In the genomic region with DNA sequence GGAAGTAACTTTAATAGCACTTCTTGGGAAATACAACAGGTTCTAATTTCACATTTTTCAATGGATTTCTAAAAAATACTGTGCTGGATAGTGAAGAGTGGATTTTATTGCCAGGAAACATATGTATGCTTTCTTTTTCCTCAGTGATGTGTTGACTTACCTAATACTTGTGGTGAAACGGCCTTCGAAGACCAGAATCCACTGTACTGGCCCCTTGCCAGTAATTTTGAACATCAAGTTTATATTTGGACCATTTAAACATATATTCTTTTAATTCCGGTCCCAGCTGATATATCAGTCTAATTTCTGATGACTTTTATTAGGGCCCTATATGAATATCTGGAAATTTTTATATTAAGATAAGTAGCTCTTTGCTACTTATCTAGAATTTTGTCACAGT, we compare ENCODE assay signal across 14 cellular contexts. TPM values are rescaled to one million over a fixed set of nuclear protein-coding genes. Genes with fewer than 3 reads are reported as not detected.
DNase-seq lines count a peak whose midpoint lies in the region; ATAC-seq and TF ChIP-seq lines count a peak whose summit lies in the region.
"Had no signal": no experiment of that assay in that cellular context is flagged by ENCODE, and none has a peak within 500 bp of the region (broad histone marks: within the 10 kb centered on the region; RNA-seq: fewer than 3 reads in every experiment).

No MANE protein-coding gene starts in this region.

- ATAC-seq in Right ventricle myocardium inferior, result no peak

- no peaks in the 10 kb centered on the region for H3K27me3 ChIP-seq in left ventricle myocardium inferior (ENCODE audit: low read depth)
- peaks cover 5% of the 10 kb centered on the region for H3K27me3 ChIP-seq in effector memory CD4-positive, alpha-beta T cell (replicated peaks; ENCODE audit: control insufficient read depth, insufficient read depth, low read length, poor library complexity, severe bottlenecking)

- H3K4me3 Mint-ChIP-seq in type B pancreatic cell, result peak overlapping the region; percentile 34
- H3K4me3 Mint-ChIP-seq: activated CD4-positive, alpha-beta memory T cell treated with anti-CD3 and anti-CD28 coated beads for 36 hours had no signal

- peaks cover 9% of the 10 kb centered on the region for H3K36me3 ChIP-seq in left ventricle myocardium inferior
- H3K36me3 ChIP-seq in effector memory CD4-positive, alpha-beta T cell (ENCODE audit: control insufficient read depth, insufficient read depth, low read length), result no peaks in the 10 kb centered on the region
- H3K36me3 ChIP-seq: neural progenitor cell had no signal

- peaks cover 10% of the 10 kb centered on the region for H3K4me1 Mint-ChIP-seq in type B pancreatic cell (ENCODE audit: unreplicated experiment)

- H3K9me3 ChIP-seq in left ventricle myocardium inferior (replicated peaks), result no peaks in the 10 kb centered on the region
- H3K9me3 ChIP-seq in effector memory CD4-positive, alpha-beta T cell (ENCODE audit: control insufficient read depth, low read length), result no peaks in the 10 kb centered on the region

- H3K27ac ChIP-seq in left ventricle myocardium inferior (replicated peaks), result no peak overlapping the region
- no peak overlapping the region for H3K27ac ChIP-seq in effector memory CD4-positive, alpha-beta T cell (ENCODE audit: insufficient read depth, low read length, poor library complexity, severe bottlenecking)
- H3K27ac ChIP-seq: neural progenitor cell had no signal

- TF ChIP-seq CTCF in left ventricle myocardium inferior (IDR thresholded peaks at IDR 0.05; ENCODE audit: borderline replicate concordance), result no peak
- no peak for TF ChIP-seq CTCF in type B pancreatic cell (conservative IDR thresholded peaks at IDR 0.05)

- H3K27me3 Mint-ChIP-seq in type B pancreatic cell, result peaks cover 36% of the 10 kb centered on the region

- DNase-seq in left ventricle myocardium inferior (no peak), Right ventricle myocardium inferior (ENCODE audit: missing footprints) (no peak), amniotic epithelial cell (ENCODE audit: low read depth) (peak; percentile 64), glomerular visceral epithelial cell (ENCODE audit: extremely low spot score) (peak; percentile 9), type B pancreatic cell (ENCODE audit: extremely low spot score, unreplicated experiment) (no peak), NCI-H1105 (lab: John Stamatoyannopoulos, UW) (no peak), NCI-H2029 (lab: John Stamatoyannopoulos, UW) (no peak)
- no peak for DNase-seq in effector memory CD4-positive, alpha-beta T cell
- DNase-seq: activated CD4-positive, alpha-beta memory T cell treated with anti-CD3 and anti-CD28 coated beads for 36 hours; activated effector memory CD4-positive, alpha-beta T cell treated with Interleukin-2 at 50 U/mL for 16 hours; central memory CD4-positive, alpha-beta T cell had no signal

- H3K4me1 ChIP-seq in left ventricle myocardium inferior, result peaks cover 70% of the 10 kb centered on the region
- H3K4me1 ChIP-seq in effector memory CD4-positive, alpha-beta T cell (ENCODE audit: control insufficient read depth, insufficient read depth, low read length, poor library complexity, severe bottlenecking), result peaks cover 9% of the 10 kb centered on the region
- H3K4me1 ChIP-seq: neural progenitor cell had no signal

- intact Hi-C loops in left ventricle myocardium inferior (cut with micrococcal nuclease) (no loop called here), Right ventricle myocardium inferior (cut with DNase I) (no loop called here)

- peak overlapping the region; percentile 94 for H3K4me3 ChIP-seq in left ventricle myocardium inferior
- no peak overlapping the region for H3K4me3 ChIP-seq in effector memory CD4-positive, alpha-beta T cell (ENCODE audit: insufficient read depth, low read depth, low read length, poor library complexity, severe bottlenecking)

- no peaks in the 10 kb centered on the region for H3K9me3 Mint-ChIP-seq in type B pancreatic cell
- H3K9me3 Mint-ChIP-seq: activated CD4-positive, alpha-beta memory T cell treated with anti-CD3 and anti-CD28 coated beads for 36 hours; neural progenitor cell had no signal

- no peak overlapping the region for H3K27ac Mint-ChIP-seq in type B pancreatic cell
- H3K27ac Mint-ChIP-seq: activated CD4-positive, alpha-beta memory T cell treated with anti-CD3 and anti-CD28 coated beads for 36 hours had no signal

- no peaks in the 10 kb centered on the region for H3K36me3 Mint-ChIP-seq in type B pancreatic cell
- H3K36me3 Mint-ChIP-seq: activated CD4-positive, alpha-beta memory T cell treated with anti-CD3 and anti-CD28 coated beads for 36 hours; neural progenitor cell had no signal

RNA-seq across cellular contexts. Expression of a gene that starts 1.8 kb away (rescaled TPM):
- total RNA-seq in left ventricle myocardium inferior (125 TPM), Right ventricle myocardium inferior (148 TPM), type B pancreatic cell (ENCODE audit: low replicate concordance) (2.2 and 12.8 TPM in 2 replicates)
- total RNA-seq: activated CD4-positive, alpha-beta memory T cell treated with anti-CD3 and anti-CD28 coated beads for 36 hours; OCI-LY7; T-helper 2 cell treated with Interferon-gamma antibody and Interleukin-4, amounts not matched to agents 100 ng/mL and 5 ng/mL, for 36 hours had no signal

Comparison
In these comparisons a context has a peak if more than half of its experiments do, and no peak if none do; other contexts are left out.
1. DNase-seq: peak in amniotic epithelial cell (single experiment) and glomerular visceral epithelial cell (single experiment); none in left ventricle myocardium inferior (single experiment), Right ventricle myocardium inferior (single experiment), type B pancreatic cell (single experiment), effector memory CD4-positive, alpha-beta T cell (0 of 3), NCI-H1105 (single experiment) and NCI-H2029 (single experiment).